12 cellular contexts compared by ENCODE assay signal in the genomic region with DNA sequence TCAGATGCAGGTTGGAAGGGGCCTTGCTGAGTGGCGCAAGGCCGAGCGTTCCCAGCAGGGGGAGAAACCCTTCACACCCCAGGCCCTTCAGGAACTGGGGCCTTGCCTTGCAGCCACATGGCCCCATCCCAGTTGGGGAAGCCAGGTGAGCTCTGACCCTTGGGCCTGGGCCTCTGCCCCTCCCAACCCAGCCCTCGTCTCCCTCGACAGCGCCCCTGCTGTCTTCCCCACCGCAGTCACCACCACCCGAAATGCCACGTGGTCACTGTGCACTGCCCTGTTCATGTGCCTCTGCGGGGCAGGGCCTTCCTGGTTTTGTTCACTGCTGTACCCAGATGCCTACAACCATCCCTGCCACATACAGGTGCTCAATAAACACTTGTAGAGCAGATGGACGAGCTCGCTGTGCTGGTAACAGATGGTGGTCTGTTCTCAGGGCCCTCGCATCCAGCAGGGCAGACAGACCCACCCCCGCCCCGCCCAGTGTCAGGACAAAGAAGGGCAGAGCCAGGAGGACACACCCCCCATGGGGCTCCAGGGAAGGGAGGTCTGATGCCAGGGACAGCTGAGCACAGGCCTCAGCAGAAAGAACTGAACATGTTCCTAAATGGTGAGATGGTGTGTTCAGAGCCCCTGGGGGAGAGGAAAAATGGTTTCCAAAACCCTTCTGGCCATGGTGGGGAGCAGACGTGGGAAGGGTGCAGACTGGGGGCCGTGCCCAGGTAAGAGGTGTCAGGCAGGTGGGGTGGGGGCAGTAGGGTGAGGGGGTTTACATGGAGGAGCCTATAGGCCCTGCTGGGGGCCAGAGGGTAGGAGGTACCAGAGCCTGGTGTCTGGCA. TPM values are rescaled to one million over a fixed set of nuclear protein-coding genes. Genes with fewer than 3 reads are reported as not detected.
A peak's percentile ranks its signal among the peaks of the same experiment; 100 is the strongest.
DNase-seq lines count a peak whose midpoint lies in the region; ATAC-seq, FAIRE-seq and TF ChIP-seq lines count a peak whose summit lies in the region.
"Had no signal": no experiment of that assay in that cellular context is flagged by ENCODE, and none has a peak within 500 bp of the region (broad histone marks: within the 10 kb centered on the region; RNA-seq: fewer than 3 reads in every experiment).

No MANE protein-coding gene starts in this region.

- H3K4me3 Mint-ChIP-seq in stimulated activated memory B cell treated with anti-CD40 and anti-IgM and Interleukin-4, amounts not matched to agents 10 μg/mL and 1 μg/mL and 100 μg/mL, for 72 hours, result no peak overlapping the region

- H3K36me3 ChIP-seq in ACC112 (ENCODE audit: insufficient read depth, low read length), result peaks cover 17% of the 10 kb centered on the region; the same call in 1 of the 2 replicates

- DNase-seq in GM12891 (ENCODE audit: insufficient read length, low spot score) (no peak), fibroblast of the aortic adventitia (ENCODE audit: low read depth) (peak; percentile 39), islet precursor cell (no peak)
- no peak for DNase-seq in activated T-cell treated with anti-CD3 and anti-CD28 coated beads, Interleukin-2, amount 50 U/mL, for 48 hours
- DNase-seq: COR-L47, dorsolateral prefrontal cortex, left cardiac atrium, NCI-H1092 treated with DMSO at 0.1 percent for 48 hours had no signal

- TF ChIP-seq POLR2A in GM12891 (IDR thresholded peaks at IDR 0.05; ENCODE audit: low read depth, low read length), result peak; percentile 8; the same call in 1 of the 2 replicates

- peaks cover 14% of the 10 kb centered on the region for H3K36me3 Mint-ChIP-seq in stimulated activated memory B cell treated with anti-CD40 and anti-IgM and Interleukin-4, amounts not matched to agents 10 μg/mL and 1 μg/mL and 100 μg/mL, for 72 hours

- H3K4me1 ChIP-seq in ACC112 (ENCODE audit: control insufficient read depth, insufficient read depth, low read length, unreplicated experiment), result peaks cover 43% of the 10 kb centered on the region

- H3K27ac Mint-ChIP-seq in stimulated activated memory B cell treated with anti-CD40 and anti-IgM and Interleukin-4, amounts not matched to agents 10 μg/mL and 1 μg/mL and 100 μg/mL, for 72 hours, result no peak overlapping the region

- peaks cover 43% of the 10 kb centered on the region for H3K4me1 Mint-ChIP-seq in stimulated activated memory B cell treated with anti-CD40 and anti-IgM and Interleukin-4, amounts not matched to agents 10 μg/mL and 1 μg/mL and 100 μg/mL, for 72 hours

- H3K27ac ChIP-seq in ACC112 (ENCODE audit: low read depth, low read length), result 0 out of 2 replicates have a peak overlapping the region, but pooled peaks have one; percentile 14
- H3K27ac ChIP-seq: dorsolateral prefrontal cortex had no signal

- H3K27me3 Mint-ChIP-seq in stimulated activated memory B cell treated with anti-CD40 and anti-IgM and Interleukin-4, amounts not matched to agents 10 μg/mL and 1 μg/mL and 100 μg/mL, for 72 hours, result peaks cover 6% of the 10 kb centered on the region

- H3K4me3 ChIP-seq in ACC112 (ENCODE audit: low read depth, low read length) (no peak overlapping the region), fibroblast of the aortic adventitia (ENCODE audit: low read depth, low read length) (no peak overlapping the region)
- H3K4me3 ChIP-seq: dorsolateral prefrontal cortex had no signal

- ATAC-seq in SK-N-SH treated with all-trans-retinoic acid at 6 μM for 48 hours (0 out of 3 replicates have a peak, but pooled peaks have one; percentile 4), HG03521 (IDR thresholded peaks at IDR 0.05; ENCODE audit: unreplicated experiment) (no peak)
- no peak for ATAC-seq in stimulated activated memory B cell treated with anti-CD40 and anti-IgM and Interleukin-4, amounts not matched to agents 10 μg/mL and 1 μg/mL and 100 μg/mL, for 72 hours
- ATAC-seq: left cardiac atrium had no signal

- peak; percentile 31 for TF ChIP-seq CTCF in fibroblast of the aortic adventitia (IDR thresholded peaks at IDR 0.05; ENCODE audit: insufficient read depth, low read length)

- no peak overlapping the region for H2AFZ ChIP-seq in ACC112 (ENCODE audit: low read length, unreplicated experiment)

- no peak for FAIRE-seq in GM12891 (lab: Jason Lieb, UNC)

- no peaks in the 10 kb centered on the region for H3K9me3 Mint-ChIP-seq in stimulated activated memory B cell treated with anti-CD40 and anti-IgM and Interleukin-4, amounts not matched to agents 10 μg/mL and 1 μg/mL and 100 μg/mL, for 72 hours

- H3K27me3 ChIP-seq in ACC112 (ENCODE audit: insufficient read depth, low read length), result no peaks in the 10 kb centered on the region

- peaks cover 60% of the 10 kb centered on the region for H3K79me2 ChIP-seq in ACC112 (ENCODE audit: control insufficient read depth, insufficient read depth, low read length, unreplicated experiment)

TF ChIP-seq in GM12891, 5 proteins besides CTCF, POLR2A, EP300 and RAD21:
- TF ChIP-seq POLR2AphosphoS5 (IDR thresholded peaks at IDR 0.05; ENCODE audit: low read depth, low read length) (no peak; the same call in 1 of the 2 replicates), POU2F2 (IDR thresholded peaks at IDR 0.05; ENCODE audit: low read depth, low read length) (no peak), PAX5 (IDR thresholded peaks at IDR 0.05; ENCODE audit: insufficient read depth, low read length, severe bottlenecking) (no peak), TAF1 (IDR thresholded peaks at IDR 0.05; ENCODE audit: low read depth, low read length) (no peak)

TF ChIP-seq in SK-N-SH treated with all-trans-retinoic acid at 6 μM for 48 hours, 23 proteins besides CTCF, POLR2A, EP300 and RAD21 (continues in another document):
- TF ChIP-seq OSR1 (CRISPR knock-in tag; IDR thresholded peaks at IDR 0.05) (no peak), ISL1 (CRISPR knock-in tag; IDR thresholded peaks at IDR 0.05) (no peak), ESRRG (CRISPR knock-in tag; IDR thresholded peaks at IDR 0.05) (no peak), ZNF70 (CRISPR knock-in tag; IDR thresholded peaks at IDR 0.05) (no peak), TOX (CRISPR knock-in tag; IDR thresholded peaks at IDR 0.05; ENCODE audit: borderline replicate concordance) (no peak), GLIS3 (CRISPR knock-in tag; IDR thresholded peaks at IDR 0.05) (no peak), ZFP3 (CRISPR knock-in tag; IDR thresholded peaks at IDR 0.05) (no peak), PPARA (CRISPR knock-in tag; IDR thresholded peaks at IDR 0.05; ENCODE audit: borderline replicate concordance) (no peak), ZC3H10 (CRISPR knock-in tag; IDR thresholded peaks at IDR 0.05) (no peak), ZNF8 (CRISPR knock-in tag; IDR thresholded peaks at IDR 0.05) (no peak), ZFP30 (CRISPR knock-in tag; IDR thresholded peaks at IDR 0.05) (no peak), SNAI2 (CRISPR knock-in tag; IDR thresholded peaks at IDR 0.05) (no peak), ZNF565 (CRISPR knock-in tag; conservative IDR thresholded peaks at IDR 0.05; ENCODE audit: low read depth) (no peak), RARB (CRISPR knock-in tag; IDR thresholded peaks at IDR 0.05) (no peak), CSDC2 (CRISPR knock-in tag; IDR thresholded peaks at IDR 0.05) (no peak), CREB5 (CRISPR knock-in tag; IDR thresholded peaks at IDR 0.05; ENCODE audit: low read depth) (no peak)
- TF ChIP-seq, protein P1, sequence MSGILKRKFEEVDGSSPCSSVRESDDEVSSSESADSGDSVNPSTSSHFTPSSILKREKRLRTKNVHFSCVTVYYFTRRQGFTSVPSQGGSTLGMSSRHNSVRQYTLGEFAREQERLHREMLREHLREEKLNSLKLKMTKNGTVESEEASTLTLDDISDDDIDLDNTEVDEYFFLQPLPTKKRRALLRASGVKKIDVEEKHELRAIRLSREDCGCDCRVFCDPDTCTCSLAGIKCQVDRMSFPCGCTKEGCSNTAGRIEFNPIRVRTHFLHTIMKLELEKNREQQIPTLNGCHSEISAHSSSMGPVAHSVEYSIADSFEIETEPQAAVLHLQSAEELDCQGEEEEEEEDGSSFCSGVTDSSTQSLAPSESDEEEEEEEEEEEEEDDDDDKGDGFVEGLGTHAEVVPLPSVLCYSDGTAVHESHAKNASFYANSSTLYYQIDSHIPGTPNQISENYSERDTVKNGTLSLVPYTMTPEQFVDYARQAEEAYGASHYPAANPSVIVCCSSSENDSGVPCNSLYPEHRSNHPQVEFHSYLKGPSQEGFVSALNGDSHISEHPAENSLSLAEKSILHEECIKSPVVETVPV (CRISPR knock-in tag; IDR thresholded peaks at IDR 0.05), result no peak

RNA-seq across cellular contexts. Expression of gene POLR2L, which starts 3.7 kb away (rescaled TPM):
- 195 TPM for polyA plus RNA-seq in GM12891 (2012; ENCODE audit: low read depth, missing spikeins)
- total RNA-seq in fibroblast of the aortic adventitia (ENCODE audit: low replicate concordance), result 61.7 and 135 TPM in 2 replicates

RNA-seq across cellular contexts. Expression of gene TSPAN4, which starts 4.0 kb away (rescaled TPM):
- polyA plus RNA-seq in GM12891 (2012; ENCODE audit: low read depth, missing spikeins), result 5.6 TPM
- total RNA-seq in fibroblast of the aortic adventitia (ENCODE audit: low replicate concordance), result 164 and 252 TPM in 2 replicates

RNA-seq across cellular contexts. Expression of gene CD151, which starts 5.9 kb away (rescaled TPM):
- 11.5 TPM for polyA plus RNA-seq in GM12891 (2012; ENCODE audit: low read depth, missing spikeins)
- 159 and 311 TPM in 2 replicates for total RNA-seq in fibroblast of the aortic adventitia (ENCODE audit: low replicate concordance)

RNA-seq across cellular contexts. Expression of gene CRACR2B, which starts 10.9 kb away (rescaled TPM):
- 3.6 TPM for polyA plus RNA-seq in GM12891 (2012; ENCODE audit: low read depth, missing spikeins)
- 1.3 and 1.8 TPM in 2 replicates for total RNA-seq in fibroblast of the aortic adventitia (ENCODE audit: low replicate concordance)

RNA-seq across cellular contexts. Expression of gene PNPLA2, which starts 19.9 kb away (rescaled TPM):
- 14.8 TPM for polyA plus RNA-seq in GM12891 (2012; ENCODE audit: low read depth, missing spikeins)
- 20.0 and 27.7 TPM in 2 replicates for total RNA-seq in fibroblast of the aortic adventitia (ENCODE audit: low replicate concordance)
